ENCODE assay signal across 8 cellular contexts in the genomic region with DNA sequence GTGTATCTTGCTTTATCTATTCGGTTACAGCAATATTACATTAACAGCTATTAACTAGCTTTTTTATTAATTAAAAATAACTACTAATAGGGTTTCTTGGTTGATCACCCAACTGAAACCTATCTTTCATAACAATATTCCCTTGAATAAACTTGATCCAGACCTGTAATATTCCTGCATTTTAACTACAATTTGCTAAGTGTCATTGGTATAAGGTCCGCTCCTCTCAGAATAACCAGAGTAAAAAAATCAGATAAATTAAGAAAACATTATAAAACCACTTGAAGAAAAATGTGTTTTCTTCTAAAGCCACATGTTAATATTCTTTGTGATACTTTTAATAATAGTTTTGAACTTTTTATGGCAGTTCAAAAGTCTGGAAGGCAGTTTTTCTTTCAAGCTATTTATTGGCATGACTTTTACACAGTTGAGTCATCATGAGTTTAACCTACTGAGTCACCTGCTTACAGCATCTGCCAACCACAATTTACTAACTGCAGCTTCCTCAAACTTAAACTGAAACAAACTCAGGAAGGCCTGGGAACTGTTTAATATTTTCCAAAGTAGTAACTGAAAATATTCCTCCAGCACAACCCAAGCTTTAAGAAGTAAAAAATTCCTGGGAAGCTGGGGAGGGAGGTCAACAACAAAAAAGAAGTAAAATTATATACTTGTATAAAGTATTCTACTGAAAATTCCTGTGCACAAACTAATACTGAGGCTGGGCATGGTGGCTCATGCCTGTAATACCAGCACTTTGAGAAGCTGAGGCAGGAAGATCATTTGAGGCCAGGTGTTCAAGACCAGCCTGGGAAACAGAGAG.
A peak's percentile ranks its signal among the peaks of the same experiment; 100 is the strongest.
DNase-seq lines count a peak whose midpoint lies in the region; ATAC-seq and TF ChIP-seq lines count a peak whose summit lies in the region.

No MANE protein-coding gene starts in this region.

- DNase-seq in AG08396 (ENCODE audit: low spot score) (peak; percentile 57), Peyer's patch (peak in 1 of 3 donors; percentile 50), endodermal cell (no peak)
- DNase-seq in effector memory CD8-positive, alpha-beta T cell: no peak
- no peak for DNase-seq in natural killer cell treated with Interleukin-12 subunit alpha and Interleukin-12 subunit beta and Interleukin-15 and Interleukin-18, amount 100 ng/mL, for 72 hours (ENCODE audit: low spot score)
- no peak for DNase-seq in activated effector memory CD4-positive, alpha-beta T cell treated with Interleukin-2 at 50 U/mL for 16 hours

- peak overlapping the region in 1 of 2 donors; percentile 29 for H3K4me3 Mint-ChIP-seq in effector memory CD8-positive, alpha-beta T cell
- H3K4me3 Mint-ChIP-seq in natural killer cell treated with Interleukin-12 subunit alpha and Interleukin-12 subunit beta and Interleukin-15 and Interleukin-18, amount 100 ng/mL, for 72 hours: peak overlapping the region; percentile 25
- no peak overlapping the region for H3K4me3 Mint-ChIP-seq in endodermal cell

- H3K9ac ChIP-seq in endodermal cell (ENCODE audit: extremely low read depth, low read length, poor library complexity, severe bottlenecking): no peak overlapping the region

- no peak overlapping the region for H3K27ac Mint-ChIP-seq in effector memory CD8-positive, alpha-beta T cell
- H3K27ac Mint-ChIP-seq in natural killer cell treated with Interleukin-12 subunit alpha and Interleukin-12 subunit beta and Interleukin-15 and Interleukin-18, amount 100 ng/mL, for 72 hours: peak overlapping the region; percentile 51 to 64
- no peak overlapping the region for H3K27ac Mint-ChIP-seq in endodermal cell

- H3K4me3 ChIP-seq in Peyer's patch (no peak overlapping the region), endodermal cell (ENCODE audit: low read length) (no peak overlapping the region)

- WGBS in endodermal cell (ENCODE audit: insufficient coverage in 1 of 2, insufficient read length in 1 of 2), 2 experiments: 100% methylated on average over 2 of the region's 2 CpGs; no CpG with 5 or more reads in 1 of the 2 experiments

- peaks cover 34% of the 10 kb centered on the region for H3K36me3 Mint-ChIP-seq in effector memory CD8-positive, alpha-beta T cell (ENCODE audit: insufficient read depth)
- peaks cover 5% of the 10 kb centered on the region for H3K36me3 Mint-ChIP-seq in natural killer cell treated with Interleukin-12 subunit alpha and Interleukin-12 subunit beta and Interleukin-15 and Interleukin-18, amount 100 ng/mL, for 72 hours
- H3K36me3 Mint-ChIP-seq in endodermal cell (ENCODE audit: low read depth): peaks cover 12% of the 10 kb centered on the region

- ATAC-seq in GM18867 (IDR thresholded peaks at IDR 0.05; ENCODE audit: unreplicated experiment): peak; percentile 93
- peak; percentile 90 for ATAC-seq in HG03066 (IDR thresholded peaks at IDR 0.05; ENCODE audit: low read depth, unreplicated experiment)
- ATAC-seq in effector memory CD8-positive, alpha-beta T cell (replicated peaks): peak; percentile 86
- peak; percentile 93 to 95 for ATAC-seq in natural killer cell treated with Interleukin-12 subunit alpha and Interleukin-12 subunit beta and Interleukin-15 and Interleukin-18, amount 100 ng/mL, for 72 hours

- H3K36me3 ChIP-seq in Peyer's patch (no peaks in the 10 kb centered on the region), endodermal cell (ENCODE audit: control insufficient read depth, insufficient read depth, low read length) (peaks cover 24% of the 10 kb centered on the region)

- no peaks in the 10 kb centered on the region for H3K27me3 Mint-ChIP-seq in effector memory CD8-positive, alpha-beta T cell
- no peaks in the 10 kb centered on the region for H3K27me3 Mint-ChIP-seq in natural killer cell treated with Interleukin-12 subunit alpha and Interleukin-12 subunit beta and Interleukin-15 and Interleukin-18, amount 100 ng/mL, for 72 hours
- H3K27me3 Mint-ChIP-seq in endodermal cell (ENCODE audit: insufficient read depth): no peaks in the 10 kb centered on the region

- TF ChIP-seq CTCF in Peyer's patch (IDR thresholded peaks at IDR 0.05): no peak
- no peak for TF ChIP-seq CTCF in endodermal cell (conservative IDR thresholded peaks at IDR 0.05)

- H3K9me3 ChIP-seq in Peyer's patch: no peaks in the 10 kb centered on the region
- no peaks in the 10 kb centered on the region for H3K9me3 ChIP-seq in endodermal cell (ENCODE audit: control insufficient read depth, low read length)

- H3K9me3 Mint-ChIP-seq in effector memory CD8-positive, alpha-beta T cell: no peaks in the 10 kb centered on the region
- no peaks in the 10 kb centered on the region for H3K9me3 Mint-ChIP-seq in natural killer cell treated with Interleukin-12 subunit alpha and Interleukin-12 subunit beta and Interleukin-15 and Interleukin-18, amount 100 ng/mL, for 72 hours
- no peaks in the 10 kb centered on the region for H3K9me3 Mint-ChIP-seq in endodermal cell

- H3K4me1 ChIP-seq in Peyer's patch (peaks cover 0 to 34% (median 12%) of the 10 kb centered on the region in 4 donors), endodermal cell (ENCODE audit: control insufficient read depth, insufficient read depth, low read length) (no peaks in the 10 kb centered on the region)

- H3K27ac ChIP-seq in Peyer's patch: peak overlapping the region; percentile 28 to 86 (median 68)
- no peak overlapping the region for H3K27ac ChIP-seq in endodermal cell (ENCODE audit: low read depth, low read length)

- no peaks in the 10 kb centered on the region for H3K27me3 ChIP-seq in Peyer's patch
- no peaks in the 10 kb centered on the region for H3K27me3 ChIP-seq in endodermal cell (ENCODE audit: control insufficient read depth, insufficient read depth, low read length, poor library complexity, severe bottlenecking)

- peaks cover 25 to 36% of the 10 kb centered on the region in 2 donors for H3K4me1 Mint-ChIP-seq in effector memory CD8-positive, alpha-beta T cell (ENCODE audit: low read depth in 2 of 2)
- peaks cover 20 to 29% of the 10 kb centered on the region in 2 donors for H3K4me1 Mint-ChIP-seq in natural killer cell treated with Interleukin-12 subunit alpha and Interleukin-12 subunit beta and Interleukin-15 and Interleukin-18, amount 100 ng/mL, for 72 hours (ENCODE audit: low read depth in 2 of 2)
- peaks cover 5% of the 10 kb centered on the region for H3K4me1 Mint-ChIP-seq in endodermal cell

- no peak for TF ChIP-seq POLR2A in Peyer's patch (IDR thresholded peaks at IDR 0.05)

Comparison
In these comparisons a context has a peak if more than half of its experiments do, and no peak if none do; other contexts are left out.
1. H3K27ac Mint-ChIP-seq: peak in natural killer cell treated with Interleukin-12 subunit alpha and Interleukin-12 subunit beta and Interleukin-15 and Interleukin-18, amount 100 ng/mL, for 72 hours (2 of 2); none in effector memory CD8-positive, alpha-beta T cell (0 of 2) and endodermal cell (single experiment).
2. Peak in every context shown above with its lines, with median percentiles within 50 percentile points of each other: ATAC-seq.